In the genomic region with DNA sequence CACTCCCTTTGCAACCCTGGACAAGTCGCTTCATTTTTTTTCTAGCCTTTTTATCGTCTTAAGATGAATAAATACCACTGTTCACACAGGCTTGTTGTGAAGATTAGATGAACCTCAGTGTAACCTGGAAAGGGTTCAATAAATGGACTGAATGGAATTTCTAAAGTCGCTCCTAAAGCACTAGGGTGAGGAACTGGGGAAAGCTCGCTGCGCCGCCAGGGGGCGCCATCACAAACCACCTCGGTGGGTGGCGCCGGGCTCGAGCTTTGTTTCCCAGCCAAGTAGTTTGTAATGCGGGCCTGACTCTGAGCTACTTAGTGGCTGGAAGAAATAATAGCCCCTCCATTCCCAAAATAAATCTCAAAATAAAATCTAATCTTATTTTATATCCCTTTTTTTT, we compare ENCODE assay signal across 9 cellular contexts. TPM values are rescaled to one million over a fixed set of nuclear protein-coding genes. Genes with fewer than 3 reads are reported as not detected.
A peak's percentile ranks its signal among the peaks of the same experiment; 100 is the strongest.
DNase-seq lines count a peak whose midpoint lies in the region; ATAC-seq and TF ChIP-seq lines count a peak whose summit lies in the region.
"Had no signal": no experiment of that assay in that cellular context is flagged by ENCODE, and none has a peak within 500 bp of the region (broad histone marks: within the 10 kb centered on the region; RNA-seq: fewer than 3 reads in every experiment).

No MANE protein-coding gene starts in this region.

- TF ChIP-seq CTCF in CD8-positive, alpha-beta T cell (IDR thresholded peaks at IDR 0.05): peak; percentile 74

- no peak overlapping the region for H3K4me3 Mint-ChIP-seq in CD8-positive, alpha-beta T cell
- H3K4me3 Mint-ChIP-seq in activated naive CD8-positive, alpha-beta T cell treated with anti-CD3 and anti-CD28 coated beads, Interleukin-2, amount 10 ng/mL, durations not matched to agents 7 days and 5 days: no peak overlapping the region
- H3K4me3 Mint-ChIP-seq in stimulated activated memory B cell treated with anti-CD40 and anti-IgM and Interleukin-4, amounts not matched to agents 10 μg/mL and 1 μg/mL and 100 μg/mL, for 72 hours: no peak overlapping the region
- H3K4me3 Mint-ChIP-seq: IgD-negative memory B cell had no signal

- peak; percentile 56 to 86 (median 71) for DNase-seq in CD8-positive, alpha-beta T cell
- DNase-seq in HT-29 (ENCODE audit: low spot score) (peak; percentile 86), SW480 (ENCODE audit: low spot score) (peak; percentile 49), iPS-NIHi11 (ENCODE audit: low spot score) (peak; percentile 62)
- DNase-seq in activated naive CD8-positive, alpha-beta T cell treated with anti-CD3 and anti-CD28 coated beads, Interleukin-2, amount 10 ng/mL, durations not matched to agents 7 days and 5 days: peak; percentile 83
- peak; percentile 69 to 83 for DNase-seq in stimulated activated CD4-positive, alpha-beta T cell treated with anti-CD3 and anti-CD28 coated beads, Interleukin-4, amount 100 ng/mL, for 48 hours (ENCODE audit: low read depth in 2 of 2)

- H3K9me3 ChIP-seq in CD8-positive, alpha-beta T cell (ENCODE audit: low read length): no peaks in the 10 kb centered on the region

- peak; percentile 69 for ATAC-seq in CD8-positive, alpha-beta T cell
- ATAC-seq in activated naive CD8-positive, alpha-beta T cell treated with anti-CD3 and anti-CD28 coated beads, Interleukin-2, amount 10 ng/mL, durations not matched to agents 7 days and 5 days (ENCODE audit: low read depth): peak; percentile 44
- ATAC-seq in stimulated activated memory B cell treated with anti-CD40 and anti-IgM and Interleukin-4, amounts not matched to agents 10 μg/mL and 1 μg/mL and 100 μg/mL, for 72 hours: no peak
- ATAC-seq in GM19455 (IDR thresholded peaks at IDR 0.05; ENCODE audit: unreplicated experiment): no peak

- no peak overlapping the region for H3K4me3 ChIP-seq in CD8-positive, alpha-beta T cell (ENCODE audit: low read depth, low read length)

- CTCF ChIA-PET in CD8-positive, alpha-beta T cell (lab: Charles Lee): interaction anchor here (0.6 to 16.1 kb wide), 29 partner anchors 9 to 1745 kb away, joined by 3 to 312 read pairs (median 5); a partner anchor contains a TSS

- intact Hi-C loops in CD8-positive, alpha-beta T cell (cut with DNase I, micrococcal nuclease): loop anchor here (1.0 to 2.0 kb wide), 3 partner anchors 24 to 68 kb away; no protein-coding TSS in a partner anchor

- no peaks in the 10 kb centered on the region for H3K36me3 ChIP-seq in CD8-positive, alpha-beta T cell (ENCODE audit: insufficient read depth, low read length)

- no peaks in the 10 kb centered on the region for H3K36me3 Mint-ChIP-seq in CD8-positive, alpha-beta T cell
- no peaks in the 10 kb centered on the region for H3K36me3 Mint-ChIP-seq in activated naive CD8-positive, alpha-beta T cell treated with anti-CD3 and anti-CD28 coated beads, Interleukin-2, amount 10 ng/mL, durations not matched to agents 7 days and 5 days
- no peaks in the 10 kb centered on the region for H3K36me3 Mint-ChIP-seq in stimulated activated memory B cell treated with anti-CD40 and anti-IgM and Interleukin-4, amounts not matched to agents 10 μg/mL and 1 μg/mL and 100 μg/mL, for 72 hours
- H3K36me3 Mint-ChIP-seq: IgD-negative memory B cell had no signal

- POLR2A ChIA-PET in CD8-positive, alpha-beta T cell (lab: Charles Lee): interaction anchor here (1.0 to 1.1 kb wide), 2 partner anchors 23 to 32 kb away, joined by 3 to 4 read pairs; no protein-coding TSS in a partner anchor
- POLR2A ChIA-PET in activated naive CD8-positive, alpha-beta T cell treated with anti-CD3 and anti-CD28 coated beads, Interleukin-2, amount 10 ng/mL, durations not matched to agents 7 days and 5 days (lab: Charles Lee): interaction anchor here (0.7 kb wide), 1 partner anchor 31 kb away, joined by 3 read pairs; no protein-coding TSS in a partner anchor

- peaks cover 3% of the 10 kb centered on the region for H3K4me1 Mint-ChIP-seq in CD8-positive, alpha-beta T cell (ENCODE audit: low read depth)
- peaks cover 2% of the 10 kb centered on the region for H3K4me1 Mint-ChIP-seq in activated naive CD8-positive, alpha-beta T cell treated with anti-CD3 and anti-CD28 coated beads, Interleukin-2, amount 10 ng/mL, durations not matched to agents 7 days and 5 days
- H3K4me1 Mint-ChIP-seq in stimulated activated memory B cell treated with anti-CD40 and anti-IgM and Interleukin-4, amounts not matched to agents 10 μg/mL and 1 μg/mL and 100 μg/mL, for 72 hours: peaks cover 7% of the 10 kb centered on the region

- no peaks in the 10 kb centered on the region for H3K9me3 Mint-ChIP-seq in CD8-positive, alpha-beta T cell
- no peaks in the 10 kb centered on the region for H3K9me3 Mint-ChIP-seq in activated naive CD8-positive, alpha-beta T cell treated with anti-CD3 and anti-CD28 coated beads, Interleukin-2, amount 10 ng/mL, durations not matched to agents 7 days and 5 days
- no peaks in the 10 kb centered on the region for H3K9me3 Mint-ChIP-seq in stimulated activated memory B cell treated with anti-CD40 and anti-IgM and Interleukin-4, amounts not matched to agents 10 μg/mL and 1 μg/mL and 100 μg/mL, for 72 hours
- H3K9me3 Mint-ChIP-seq: IgD-negative memory B cell had no signal

- no peaks in the 10 kb centered on the region for H3K4me1 ChIP-seq in CD8-positive, alpha-beta T cell (ENCODE audit: insufficient read depth, low read length)

- H3K27me3 Mint-ChIP-seq in CD8-positive, alpha-beta T cell (ENCODE audit: low read depth): peaks cover 33% of the 10 kb centered on the region
- peaks cover 36% of the 10 kb centered on the region for H3K27me3 Mint-ChIP-seq in activated naive CD8-positive, alpha-beta T cell treated with anti-CD3 and anti-CD28 coated beads, Interleukin-2, amount 10 ng/mL, durations not matched to agents 7 days and 5 days
- H3K27me3 Mint-ChIP-seq in stimulated activated memory B cell treated with anti-CD40 and anti-IgM and Interleukin-4, amounts not matched to agents 10 μg/mL and 1 μg/mL and 100 μg/mL, for 72 hours: peaks cover 40% of the 10 kb centered on the region

- no peaks in the 10 kb centered on the region for H3K27me3 ChIP-seq in CD8-positive, alpha-beta T cell (ENCODE audit: insufficient read depth, low read length)

- no peak overlapping the region for H3K27ac ChIP-seq in CD8-positive, alpha-beta T cell (ENCODE audit: low read depth, low read length)

- no peak overlapping the region for H3K27ac Mint-ChIP-seq in CD8-positive, alpha-beta T cell
- no peak overlapping the region for H3K27ac Mint-ChIP-seq in activated naive CD8-positive, alpha-beta T cell treated with anti-CD3 and anti-CD28 coated beads, Interleukin-2, amount 10 ng/mL, durations not matched to agents 7 days and 5 days
- no peak overlapping the region for H3K27ac Mint-ChIP-seq in stimulated activated memory B cell treated with anti-CD40 and anti-IgM and Interleukin-4, amounts not matched to agents 10 μg/mL and 1 μg/mL and 100 μg/mL, for 72 hours

RNA-seq across cellular contexts. Expression of a gene that starts 2.2 kb away (rescaled TPM):
- not detected for total RNA-seq in CD8-positive, alpha-beta T cell
- total RNA-seq in HT-29 (2014; rRNA removed; shearing (Covaris generic)): 11.0 and 13.4 TPM in 2 replicates
- not detected for total RNA-seq in activated naive CD8-positive, alpha-beta T cell treated with anti-CD3 and anti-CD28 coated beads, Interleukin-2, amount 10 ng/mL, durations not matched to agents 7 days and 5 days

RNA-seq across cellular contexts. Expression of a gene that starts 43.2 kb away (rescaled TPM):
- not detected for total RNA-seq in CD8-positive, alpha-beta T cell
- total RNA-seq in HT-29 (2014; rRNA removed; shearing (Covaris generic)): not detected in 2 replicates
- not detected for total RNA-seq in activated naive CD8-positive, alpha-beta T cell treated with anti-CD3 and anti-CD28 coated beads, Interleukin-2, amount 10 ng/mL, durations not matched to agents 7 days and 5 days

RNA-seq across cellular contexts. Expression of a gene that starts 44.7 kb away (rescaled TPM):
- total RNA-seq in CD8-positive, alpha-beta T cell: not detected
- total RNA-seq in HT-29 (2014; rRNA removed; shearing (Covaris generic)): 3.2 and 3.8 TPM in 2 replicates
- not detected for total RNA-seq in activated naive CD8-positive, alpha-beta T cell treated with anti-CD3 and anti-CD28 coated beads, Interleukin-2, amount 10 ng/mL, durations not matched to agents 7 days and 5 days

Comparison
In these comparisons a context has a peak if more than half of its experiments do, and no peak if none do; other contexts are left out.
1. ATAC-seq: peak in CD8-positive, alpha-beta T cell (single experiment) and activated naive CD8-positive, alpha-beta T cell treated with anti-CD3 and anti-CD28 coated beads, Interleukin-2, amount 10 ng/mL, durations not matched to agents 7 days and 5 days (single experiment); none in stimulated activated memory B cell treated with anti-CD40 and anti-IgM and Interleukin-4, amounts not matched to agents 10 μg/mL and 1 μg/mL and 100 μg/mL, for 72 hours (single experiment) and GM19455 (single experiment).
2. RNA of a gene that starts 2.2 kb away (total RNA-seq): 11.0 to 13.4 TPM in HT-29; not detected in CD8-positive, alpha-beta T cell and not detected in activated naive CD8-positive, alpha-beta T cell treated with anti-CD3 and anti-CD28 coated beads, Interleukin-2, amount 10 ng/mL, durations not matched to agents 7 days and 5 days; every median in the first group is over 10 times any median in the second.
3. Peak in every context shown above with its lines, with median percentiles within 50 percentile points of each other: DNase-seq.